In the genomic region with DNA sequence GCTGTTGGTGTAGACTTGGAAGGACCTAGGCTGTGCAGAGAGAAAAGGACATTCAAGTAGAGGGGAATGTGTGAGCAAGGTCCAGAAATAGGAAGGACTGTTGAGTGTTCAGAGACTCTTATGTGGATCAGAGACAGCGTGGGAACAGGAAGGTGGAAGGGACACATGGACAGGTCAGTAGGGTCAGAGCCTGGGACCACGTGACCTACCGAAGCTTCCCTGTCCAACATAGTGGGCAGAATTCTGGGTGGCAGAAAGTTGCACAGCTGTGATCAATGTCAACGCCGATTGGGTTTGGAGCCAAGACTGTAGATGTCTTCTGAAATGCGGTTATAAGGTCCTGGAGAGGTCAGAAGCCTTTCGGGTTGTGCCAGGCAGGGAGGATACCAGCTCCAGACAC, we compare ENCODE assay signal across 25 cellular contexts.
A peak's percentile ranks its signal among the peaks of the same experiment; 100 is the strongest.
DNase-seq lines count a peak whose midpoint lies in the region; ATAC-seq, FAIRE-seq and TF ChIP-seq lines count a peak whose summit lies in the region.
"Had no signal": no experiment of that assay in that cellular context is flagged by ENCODE, and none has a peak within 500 bp of the region (broad histone marks: within the 10 kb centered on the region; RNA-seq: fewer than 3 reads in every experiment).

No MANE protein-coding gene starts in this region.

- intact Hi-C loops in HepG2 (cut with micrococcal nuclease; ENCODE audit: unreplicated experiment), result no loop called here
- intact Hi-C loops in right lobe of liver (cut with DNase I), result loop anchor here in 1 of 2 donors (10.0 kb wide), 1 partner anchor 203 kb away; no protein-coding TSS in a partner anchor
- intact Hi-C loops in K562 (cut with micrococcal nuclease), result loop anchor here (5.0 kb wide), 1 partner anchor 540 kb away; no protein-coding TSS in a partner anchor
- intact Hi-C loops in esophagus muscularis mucosa (cut with DNase I), result no loop called here

- BruUV-seq in HepG2 (replicated peaks; lab: Mats Ljungman, UMichigan), result no TSS peak
- BruUV-seq in K562 (replicated peaks; lab: Mats Ljungman, UMichigan), result no TSS peak

- in situ Hi-C loops in HepG2 (cut with HindIII; ENCODE audit: extremely low pct_ligation_motif_present, low pct_unique_long_range_greater_than_20kb) (no loop called here), K562 (cut with MboI) (no loop called here)

- no peak overlapping the region for H3K9ac ChIP-seq in HepG2 (ENCODE audit: insufficient read depth, low read depth, low read length)
- H3K9ac ChIP-seq in K562 (ENCODE audit: insufficient read depth in 1 of 2, low read depth in 2 of 2, low read length in 2 of 2), result no peak overlapping the region
- H3K9ac ChIP-seq: BLaER1 treated with 17β-estradiol and CSF1 and Interleukin-3, amounts not matched to agents 10 nM and 100 nM had no signal

- H3K4me2 ChIP-seq in HepG2 (ENCODE audit: low read depth, low read length) (no peak overlapping the region), K562 (ENCODE audit: insufficient read depth, low read length) (no peak overlapping the region)
- H3K4me2 ChIP-seq: A549 had no signal

- no peak for TF ChIP-seq EP300 in HepG2 (IDR thresholded peaks at IDR 0.05; ENCODE audit: low read depth in 2 of 2, low read length in 2 of 2)
- TF ChIP-seq EP300 in HepG2 (CRISPR knock-in tag; IDR thresholded peaks at IDR 0.05; ENCODE audit: borderline replicate concordance), result no peak
- no peak for TF ChIP-seq EP300 in K562 (IDR thresholded peaks at IDR 0.05; ENCODE audit: low read length)
- TF ChIP-seq EP300 in esophagus muscularis mucosa (IDR thresholded peaks at IDR 0.05), result no peak

- H4K20me1 ChIP-seq in HepG2 (ENCODE audit: insufficient read depth, low read length), result no peaks in the 10 kb centered on the region
- no peaks in the 10 kb centered on the region for H4K20me1 ChIP-seq in K562 (replicated peaks; ENCODE audit: control insufficient read depth, insufficient read depth, low read length)
- H4K20me1 ChIP-seq: BLaER1 treated with 17β-estradiol and CSF1 and Interleukin-3, amounts not matched to agents 10 nM and 100 nM had no signal

- H3K9me1 ChIP-seq in K562 (ENCODE audit: control insufficient read depth, insufficient read depth, low read length), result no peaks in the 10 kb centered on the region

- H3K79me2 ChIP-seq in HepG2 (ENCODE audit: insufficient read depth, low read length), result no peaks in the 10 kb centered on the region
- H3K79me2 ChIP-seq in K562 (ENCODE audit: control insufficient read depth, insufficient read depth, low read length), result no peaks in the 10 kb centered on the region

- H3K4me1 ChIP-seq in HepG2 (ENCODE audit: insufficient read depth, low read length), result no peaks in the 10 kb centered on the region
- no peaks in the 10 kb centered on the region for H3K4me1 ChIP-seq in right lobe of liver
- H3K4me1 ChIP-seq in K562 (replicated peaks in 1 of 2; ENCODE audit: control insufficient read depth in 2 of 2, insufficient read depth in 2 of 2, low read length in 2 of 2), result no peaks in the 10 kb centered on the region
- no peaks in the 10 kb centered on the region for H3K4me1 ChIP-seq in esophagus muscularis mucosa
- H3K4me1 ChIP-seq: A549, BE2C had no signal

- H2AFZ ChIP-seq in HepG2 (ENCODE audit: low read length), result no peak overlapping the region
- no peak overlapping the region for H2AFZ ChIP-seq in K562 (ENCODE audit: low read depth, low read length)

- H3K4me3 ChIP-seq in HepG2 (replicated peaks in 1 of 3; ENCODE audit: insufficient read depth in 1 of 3, low read depth in 2 of 3, low read length in 3 of 3) (no peak overlapping the region), right lobe of liver (no peak overlapping the region), K562 (no peak overlapping the region), esophagus muscularis mucosa (no peak overlapping the region)
- H3K4me3 ChIP-seq: A549; BLaER1 treated with 17β-estradiol and CSF1 and Interleukin-3, amounts not matched to agents 10 nM and 100 nM had no signal

- no peak for TF ChIP-seq CTCF in HepG2 (CRISPR knock-in tag; IDR thresholded peaks at IDR 0.05)
- TF ChIP-seq CTCF in right lobe of liver (IDR thresholded peaks at IDR 0.05), result no peak
- TF ChIP-seq CTCF in K562 (IDR thresholded peaks at IDR 0.05 in 2 of 3, conservative IDR thresholded peaks at IDR 0.05 in 1 of 3; ENCODE audit: insufficient read depth in 2 of 3, low read depth in 1 of 3, low read length in 3 of 3), result no peak
- no peak for TF ChIP-seq CTCF in esophagus muscularis mucosa (IDR thresholded peaks at IDR 0.05)
- TF ChIP-seq CTCF in GM10248 (IDR thresholded peaks at IDR 0.05; ENCODE audit: control extremely low read depth, extremely low read depth, low read depth, missing control alignments), result no peak

- ATAC-seq in HepG2 (no peak), right lobe of liver (no peak), K562 (no peak)
- ATAC-seq: A549 had no signal

- TF ChIP-seq POLR2A in HepG2 (IDR thresholded peaks at IDR 0.05; ENCODE audit: insufficient read depth in 1 of 2, low read depth in 2 of 2, low read length in 2 of 2) (no peak), right lobe of liver (IDR thresholded peaks at IDR 0.05) (no peak), K562 (conservative IDR thresholded peaks at IDR 0.05) (no peak), esophagus muscularis mucosa (IDR thresholded peaks at IDR 0.05; ENCODE audit: low read depth) (no peak)

- 0 out of 5 replicates have a peak, but pooled peaks cover 0 to 3% of the 10 kb centered on the region in 2 experiments for H3K27me3 ChIP-seq in HepG2 (ENCODE audit: control insufficient read depth in 1 of 2, insufficient read depth in 2 of 2, low read length in 2 of 2)
- no peaks in the 10 kb centered on the region for H3K27me3 ChIP-seq in right lobe of liver
- H3K27me3 ChIP-seq in K562 (ENCODE audit: control insufficient read depth in 2 of 2, insufficient read depth in 2 of 2, low read length in 2 of 2), result peaks cover 0 to 28% of the 10 kb centered on the region in 2 experiments; a peak in 4 of 5 replicates
- peaks cover 0 to 22% (median 0%) of the 10 kb centered on the region in 4 donors for H3K27me3 ChIP-seq in esophagus muscularis mucosa
- H3K27me3 ChIP-seq: BE2C; BLaER1 treated with 17β-estradiol and CSF1 and Interleukin-3, amounts not matched to agents 10 nM and 100 nM had no signal

- CTCF ChIA-PET in HepG2 (lab: Yijun Ruan, JAX; ENCODE audit: low intra/inter-chr PET ratio, low total read pairs) (no interaction called here), K562 (lab: Yijun Ruan, JAX; ENCODE audit: low intra/inter-chr PET ratio) (no interaction called here), GM10248 (lab: Yijun Ruan, JAX) (no interaction called here)

- DNase-seq in HepG2 (ENCODE audit: low spot score) (no peak), right lobe of liver (no peak), K562 (ENCODE audit: extremely low read depth in 1 of 4, low spot score in 3 of 4) (no peak), esophagus muscularis mucosa (ENCODE audit: extremely low spot score) (peak; percentile 91), GM10248 (ENCODE audit: extremely low spot score) (no peak), NCI-H128 (lab: John Stamatoyannopoulos, UW; ENCODE audit: unreplicated experiment) (no peak)
- no peak for DNase-seq in stimulated activated naive CD4-positive, alpha-beta T cell (lab: John Stamatoyannopoulos, UW)
- DNase-seq: BE2C; CD4-positive, alpha-beta memory T cell; CD4-positive, CD25-positive, alpha-beta regulatory T cell; CD8-positive, alpha-beta memory T cell; COR-L47; DMS 273 treated with DMSO at 0.1 percent for 48 hours; DMS153; DMS53; DMS79; DND-41; EL; GDM1 had no signal

- H3K27ac ChIP-seq in HepG2 (ENCODE audit: extremely low read length, insufficient read depth, low read length), result no peak overlapping the region
- H3K27ac ChIP-seq in right lobe of liver, result no peak overlapping the region
- no peak overlapping the region for H3K27ac ChIP-seq in K562 (ENCODE audit: extremely low read depth, low read depth, low read length)
- H3K27ac ChIP-seq in esophagus muscularis mucosa (replicated peaks in 1 of 4), result no peak overlapping the region
- H3K27ac ChIP-seq: 22Rv1; A549; BLaER1 treated with 17β-estradiol and CSF1 and Interleukin-3, amounts not matched to agents 10 nM and 100 nM; C4-2B had no signal

- H3K36me3 ChIP-seq in HepG2 (replicated peaks in 1 of 2; ENCODE audit: control insufficient read depth in 1 of 2, insufficient read depth in 2 of 2, low read length in 2 of 2), result no peaks in the 10 kb centered on the region
- H3K36me3 ChIP-seq in right lobe of liver, result no peaks in the 10 kb centered on the region
- H3K36me3 ChIP-seq in K562 (ENCODE audit: control insufficient read depth, insufficient read depth, low read length), result no peaks in the 10 kb centered on the region
- H3K36me3 ChIP-seq in esophagus muscularis mucosa, result no peaks in the 10 kb centered on the region
- H3K36me3 ChIP-seq: BE2C had no signal

- TF ChIP-seq RAD21 in HepG2 (CRISPR knock-in tag; IDR thresholded peaks at IDR 0.05) (no peak), K562 (CRISPR knock-in tag; conservative IDR thresholded peaks at IDR 0.05 in 1 of 2, IDR thresholded peaks at IDR 0.05 in 1 of 2) (no peak)

- FAIRE-seq in HepG2 (lab: Jason Lieb, UNC), result no peak
- FAIRE-seq in K562 (lab: Jason Lieb, UNC), result no peak
- FAIRE-seq: A549, GM12891, GM19239 had no signal

- POLR2A ChIA-PET in HepG2 (lab: Yijun Ruan, JAX), result no interaction called here
- POLR2A ChIA-PET in K562 (lab: Yijun Ruan, JAX), result no interaction called here
- POLR2A ChIA-PET in GM10248 (lab: Yijun Ruan, JAX), result no interaction called here

- 2% methylated on average over 6 of the region's 7 CpGs for WGBS in HepG2 (ENCODE audit: low lambda C conversion rate)
- WGBS in right lobe of liver (ENCODE audit: insufficient coverage, low coverage, low lambda C conversion rate, missing lambda C conversion rate), result 0% methylated on average over 2 of the region's 7 CpGs
- WGBS in K562 (ENCODE audit: insufficient coverage, low coverage, missing lambda C conversion rate), result 0% methylated on average over 7 of the region's 7 CpGs
- 87% methylated on average over 7 of the region's 7 CpGs for WGBS in esophagus muscularis mucosa

- H3K9me3 ChIP-seq in HepG2 (ENCODE audit: low read length) (peaks cover 3% of the 10 kb centered on the region), right lobe of liver (no peaks in the 10 kb centered on the region), K562 (replicated peaks; ENCODE audit: control insufficient read depth, insufficient read depth, low read depth, low read length) (no peaks in the 10 kb centered on the region), esophagus muscularis mucosa (peaks cover 0 to 4% (median under 1%) of the 10 kb centered on the region in 4 donors)
- H3K9me3 ChIP-seq: BE2C had no signal

TF ChIP-seq in HepG2, 621 proteins besides CTCF, POLR2A, EP300 and RAD21 (continues in another document):
- peak; percentile 13; the same call in 1 of the 2 replicates for TF ChIP-seq RAD51 (IDR thresholded peaks at IDR 0.05; ENCODE audit: borderline replicate concordance)

TF ChIP-seq in K562, 482 proteins besides CTCF, POLR2A, EP300 and RAD21 (continues in another document):
- TF ChIP-seq, protein P1, sequence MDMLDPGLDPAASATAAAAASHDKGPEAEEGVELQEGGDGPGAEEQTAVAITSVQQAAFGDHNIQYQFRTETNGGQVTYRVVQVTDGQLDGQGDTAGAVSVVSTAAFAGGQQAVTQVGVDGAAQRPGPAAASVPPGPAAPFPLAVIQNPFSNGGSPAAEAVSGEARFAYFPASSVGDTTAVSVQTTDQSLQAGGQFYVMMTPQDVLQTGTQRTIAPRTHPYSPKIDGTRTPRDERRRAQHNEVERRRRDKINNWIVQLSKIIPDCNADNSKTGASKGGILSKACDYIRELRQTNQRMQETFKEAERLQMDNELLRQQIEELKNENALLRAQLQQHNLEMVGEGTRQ (CRISPR knock-in tag; IDR thresholded peaks at IDR 0.05), result 0 out of 2 replicates have a peak, but pooled peaks have one; percentile 4
